Comparison of ENCODE assay signal across 11 cellular contexts in the genomic region with DNA sequence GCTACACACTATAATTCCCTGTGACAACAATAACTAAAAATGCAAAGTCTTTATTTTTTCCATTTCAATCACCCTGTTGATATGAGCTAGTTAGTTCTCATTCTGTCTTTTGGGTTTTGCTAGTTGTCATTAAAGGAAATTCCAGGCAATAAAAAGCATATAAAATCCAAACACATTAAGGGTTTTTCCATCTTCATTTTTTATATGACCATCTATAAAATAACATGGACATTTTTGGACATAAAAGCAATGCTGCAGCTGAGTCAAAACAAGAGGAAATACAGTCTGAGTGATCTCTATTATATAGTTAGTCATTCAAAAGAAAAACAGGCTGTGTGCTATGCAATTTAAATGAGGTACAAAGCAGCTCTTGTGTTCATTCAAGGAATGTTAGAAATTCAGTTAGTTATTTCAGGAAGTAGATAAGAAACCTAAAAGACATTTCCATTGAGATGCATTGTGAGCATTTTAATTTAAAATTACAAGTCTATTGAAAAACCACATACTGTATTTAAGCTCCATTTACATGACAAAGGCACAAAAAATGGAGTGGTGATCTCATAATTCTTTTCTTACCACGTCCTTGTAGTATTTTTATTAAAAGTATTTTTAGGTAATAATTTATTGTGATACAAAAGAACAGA.
DNase-seq lines count a peak whose midpoint lies in the region; ATAC-seq and TF ChIP-seq lines count a peak whose summit lies in the region.
"Had no signal": no experiment of that assay in that cellular context is flagged by ENCODE, and none has a peak within 500 bp of the region (broad histone marks: within the 10 kb centered on the region; RNA-seq: fewer than 3 reads in every experiment).

No MANE protein-coding gene starts in this region.

- H3K4me3 ChIP-seq in HUES64 (ENCODE audit: low read length) (no peak overlapping the region), cardiac fibroblast (replicated peaks in 1 of 2; ENCODE audit: low read depth in 2 of 2, low read length in 2 of 2) (no peak overlapping the region)

- ATAC-seq in HG03520 (IDR thresholded peaks at IDR 0.05; ENCODE audit: unreplicated experiment) (no peak), HG02885 (IDR thresholded peaks at IDR 0.05; ENCODE audit: poor library complexity, unreplicated experiment) (no peak)

- peaks cover 45% of the 10 kb centered on the region for H3K4me1 ChIP-seq in HUES64 (ENCODE audit: insufficient read depth, low read length)

- no CpG with 5 or more reads among the region's 1 CpG for WGBS in HUES64

- H3K36me3 ChIP-seq in HUES64 (ENCODE audit: insufficient read depth, low read length), result no peaks in the 10 kb centered on the region

- peak; percentile 49 for DNase-seq in AG08395 (ENCODE audit: low spot score)
- peak; percentile 83 to 90 for DNase-seq in cardiac fibroblast (ENCODE audit: low read depth in 2 of 2)
- DNase-seq in left kidney (ENCODE audit: low read depth, low spot score), result peak; percentile 50
- DNase-seq in GDM1 (lab: John Stamatoyannopoulos, UW), result no peak
- DNase-seq in globus pallidus (ENCODE audit: low spot score), result no peak
- DNase-seq: activated CD4-positive, alpha-beta T cell treated with anti-CD3 and anti-CD28 coated beads, Interleukin-2, amount 50 U/mL, for 48 hours; NCI-H1092 treated with DMSO at 0.1 percent for 48 hours; posterior cingulate gyrus had no signal

- H3K9ac ChIP-seq in HUES64 (ENCODE audit: low read depth, low read length), result peak overlapping the region; percentile 35; the same call in 1 of the 2 replicates

- H3K27ac ChIP-seq in HUES64 (ENCODE audit: low read depth, low read length), result peak overlapping the region; percentile 87

- H3K9me3 ChIP-seq in HUES64 (ENCODE audit: insufficient read depth, low read depth, low read length), result no peaks in the 10 kb centered on the region

- TF ChIP-seq CTCF in cardiac fibroblast (IDR thresholded peaks at IDR 0.05; ENCODE audit: low read depth, low read length), result no peak

- no peaks in the 10 kb centered on the region for H3K27me3 ChIP-seq in HUES64 (ENCODE audit: insufficient read depth, low read length)

Comparison
In these comparisons a context has a peak if more than half of its experiments do, and no peak if none do; other contexts are left out.
1. DNase-seq: peak in AG08395 (single experiment), cardiac fibroblast (2 of 2) and left kidney (single experiment); none in GDM1 (single experiment) and globus pallidus (single experiment).